Comparison of ENCODE assay signal across 21 cellular contexts in genomic region chr10:48939790-48940325, GRCh38. TPM values are rescaled to one million over a fixed set of nuclear protein-coding genes. Genes with fewer than 3 reads are reported as not detected.
DNase-seq lines count a peak whose midpoint lies in the region; ATAC-seq and TF ChIP-seq lines count a peak whose summit lies in the region.
"Had no signal": no experiment of that assay in that cellular context is flagged by ENCODE, and none has a peak within 500 bp of the region (broad histone marks: within the 10 kb centered on the region; RNA-seq: fewer than 3 reads in every experiment).

Gene LRRC18 (minus strand): TSS chr10:48939840. CDS start chr10:48914155, 25,685 bp downstream.

- no peak for TF ChIP-seq POLR2A in testis (IDR thresholded peaks at IDR 0.05)

- no peaks in the 10 kb centered on the region for H3K36me3 Mint-ChIP-seq in activated CD8-positive, alpha-beta memory T cell treated with anti-CD3 and anti-CD28 coated beads, Interleukin-2, amount 10 ng/mL, durations not matched to agents 7 days and 5 days
- H3K36me3 Mint-ChIP-seq in MCF 10A (ENCODE audit: insufficient read depth, unreplicated experiment), result no peaks in the 10 kb centered on the region
- no peaks in the 10 kb centered on the region for H3K36me3 Mint-ChIP-seq in activated T-cell treated with anti-CD3 and anti-CD28 coated beads, Interleukin-2, amount 50 U/mL, for 72 hours (ENCODE audit: insufficient read depth in 2 of 2)

- 88 to 92% methylated on average over 2 of the region's 2 CpGs for WGBS in testis, 2 donors

- H3K9me3 Mint-ChIP-seq in activated CD8-positive, alpha-beta memory T cell treated with anti-CD3 and anti-CD28 coated beads, Interleukin-2, amount 10 ng/mL, durations not matched to agents 7 days and 5 days (ENCODE audit: low read depth), result no peaks in the 10 kb centered on the region
- no peaks in the 10 kb centered on the region for H3K9me3 Mint-ChIP-seq in MCF 10A (ENCODE audit: unreplicated experiment)
- H3K9me3 Mint-ChIP-seq in activated T-cell treated with anti-CD3 and anti-CD28 coated beads, Interleukin-2, amount 50 U/mL, for 72 hours, result no peaks in the 10 kb centered on the region
- H3K9me3 Mint-ChIP-seq: CD4-positive, alpha-beta T cell; HFFc6 had no signal

- H3K4me3 Mint-ChIP-seq in activated CD8-positive, alpha-beta memory T cell treated with anti-CD3 and anti-CD28 coated beads, Interleukin-2, amount 10 ng/mL, durations not matched to agents 7 days and 5 days, result no peak within 1 kb of the TSS
- no peak within 1 kb of the TSS for H3K4me3 Mint-ChIP-seq in MCF 10A (ENCODE audit: unreplicated experiment)
- no peak within 1 kb of the TSS for H3K4me3 Mint-ChIP-seq in activated T-cell treated with anti-CD3 and anti-CD28 coated beads, Interleukin-2, amount 50 U/mL, for 72 hours
- H3K4me3 Mint-ChIP-seq: CD4-positive, alpha-beta T cell; HFFc6 had no signal

- H3K4me3 ChIP-seq in coronary artery (no peak within 1 kb of the TSS), testis (no peak within 1 kb of the TSS)
- H3K4me3 ChIP-seq: BLaER1, GM12878, HAP-1 had no signal

- no peak for ATAC-seq in activated CD8-positive, alpha-beta memory T cell treated with anti-CD3 and anti-CD28 coated beads, Interleukin-2, amount 10 ng/mL, durations not matched to agents 7 days and 5 days
- no peak for ATAC-seq in activated T-cell treated with anti-CD3 and anti-CD28 coated beads, Interleukin-2, amount 50 U/mL, for 72 hours (replicated peaks in 1 of 2)
- ATAC-seq: GM12878, HepG2 had no signal

- H3K27ac ChIP-seq in coronary artery (no peak within 1 kb of the TSS), testis (no peak within 1 kb of the TSS)
- H3K27ac ChIP-seq: 22Rv1, BLaER1 had no signal

- H3K27me3 ChIP-seq in testis, result no peaks in the 10 kb centered on the region
- H3K27me3 ChIP-seq: BLaER1 had no signal

- TF ChIP-seq CTCF in coronary artery (IDR thresholded peaks at IDR 0.05) (no peak), testis (IDR thresholded peaks at IDR 0.05) (no peak), MCF 10A (IDR thresholded peaks at IDR 0.05; ENCODE audit: unreplicated experiment) (no peak)

- no peaks in the 10 kb centered on the region for H3K27me3 Mint-ChIP-seq in activated CD8-positive, alpha-beta memory T cell treated with anti-CD3 and anti-CD28 coated beads, Interleukin-2, amount 10 ng/mL, durations not matched to agents 7 days and 5 days
- H3K27me3 Mint-ChIP-seq in MCF 10A (ENCODE audit: insufficient read depth, unreplicated experiment), result peaks cover 12% of the 10 kb centered on the region
- H3K27me3 Mint-ChIP-seq in activated T-cell treated with anti-CD3 and anti-CD28 coated beads, Interleukin-2, amount 50 U/mL, for 72 hours (ENCODE audit: low read depth), result no peaks in the 10 kb centered on the region
- H3K27me3 Mint-ChIP-seq: CD4-positive, alpha-beta T cell had no signal

- peak; percentile 27 for DNase-seq in activated CD8-positive, alpha-beta memory T cell treated with anti-CD3 and anti-CD28 coated beads, Interleukin-2, amount 10 ng/mL, durations not matched to agents 7 days and 5 days
- DNase-seq in activated CD8-positive, alpha-beta memory T cell treated with anti-CD3 and anti-CD28 coated beads, Interleukin-2, amount 50 U/mL, for 4 hours, result no peak
- DNase-seq in coronary artery (ENCODE audit: low spot score), result peak; percentile 38
- peak; percentile 43 for DNase-seq in mesenteric fat pad (ENCODE audit: low spot score)
- DNase-seq in testis, result no peak
- no peak for DNase-seq in NAMALWA (ENCODE audit: low spot score)
- no peak for DNase-seq in MCF 10A (ENCODE audit: unreplicated experiment)
- DNase-seq in activated T-cell treated with anti-CD3 and anti-CD28 coated beads, Interleukin-2, amount 50 U/mL, for 72 hours, result no peak
- DNase-seq: Calu3; CD4-positive, alpha-beta T cell; DMS 273 treated with DMSO at 0.1 percent for 48 hours; DMS79; GOT3; HFFc6 had no signal

- CTCF ChIA-PET in activated CD8-positive, alpha-beta memory T cell treated with anti-CD3 and anti-CD28 coated beads, Interleukin-2, amount 10 ng/mL, durations not matched to agents 7 days and 5 days (lab: Charles Lee), result no interaction called here
- CTCF ChIA-PET in MCF 10A (lab: Yijun Ruan, JAX), result interaction anchor here (0.7 kb wide), 1 partner anchor 467 kb away, joined by 3 read pairs; no protein-coding TSS in a partner anchor

- no TSS peak for BruUV-seq in MCF 10A (replicated peaks; lab: Mats Ljungman, UMichigan)

- no peaks in the 10 kb centered on the region for H3K36me3 ChIP-seq in testis (ENCODE audit: low read depth, missing control alignments)
- H3K36me3 ChIP-seq: BLaER1, HAP-1 had no signal

- H3K9me3 ChIP-seq in testis, result no peaks in the 10 kb centered on the region
- H3K9me3 ChIP-seq: BLaER1, HAP-1 had no signal

- H3K4me1 ChIP-seq in testis, result no peaks in the 10 kb centered on the region
- H3K4me1 ChIP-seq: BLaER1, HAP-1 had no signal

- POLR2A ChIA-PET in MCF 10A (lab: Yijun Ruan, JAX), result no interaction called here

- H3K27ac Mint-ChIP-seq in activated CD8-positive, alpha-beta memory T cell treated with anti-CD3 and anti-CD28 coated beads, Interleukin-2, amount 10 ng/mL, durations not matched to agents 7 days and 5 days, result no peak within 1 kb of the TSS
- no peak within 1 kb of the TSS for H3K27ac Mint-ChIP-seq in MCF 10A (ENCODE audit: low read depth, unreplicated experiment)
- H3K27ac Mint-ChIP-seq in activated T-cell treated with anti-CD3 and anti-CD28 coated beads, Interleukin-2, amount 50 U/mL, for 72 hours, result no peak within 1 kb of the TSS
- H3K27ac Mint-ChIP-seq: CD4-positive, alpha-beta T cell; HFFc6 had no signal

- no peaks in the 10 kb centered on the region for H3K4me1 Mint-ChIP-seq in activated CD8-positive, alpha-beta memory T cell treated with anti-CD3 and anti-CD28 coated beads, Interleukin-2, amount 10 ng/mL, durations not matched to agents 7 days and 5 days
- no peaks in the 10 kb centered on the region for H3K4me1 Mint-ChIP-seq in MCF 10A (ENCODE audit: insufficient read depth, unreplicated experiment)
- no peaks in the 10 kb centered on the region for H3K4me1 Mint-ChIP-seq in activated T-cell treated with anti-CD3 and anti-CD28 coated beads, Interleukin-2, amount 50 U/mL, for 72 hours (ENCODE audit: low read depth)

- intact Hi-C loops in testis (cut with DNase I; ENCODE audit: low total_unique reads), result no loop called here
- intact Hi-C loops in MCF 10A (cut with micrococcal nuclease), result no loop called here

RNA-seq across cellular contexts. Expression of gene LRRC18, which starts in this region (rescaled TPM):
- not detected for total RNA-seq in activated CD8-positive, alpha-beta memory T cell treated with anti-CD3 and anti-CD28 coated beads, Interleukin-2, amount 10 ng/mL, durations not matched to agents 7 days and 5 days
- total RNA-seq in mesenteric fat pad (not detected), testis (10 to 100 TPM in 1 of 2 donors, 1 to 10 TPM in 1; 7.8 to 12.6 TPM), MCF 10A (2022) (not detected in 2 replicates)
- 23.1 TPM for polyA plus RNA-seq in testis (ENCODE audit: insufficient read depth, low read depth, low replicate concordance)
- total RNA-seq in activated T-cell treated with anti-CD3 and anti-CD28 coated beads, Interleukin-2, amount 50 U/mL, for 72 hours, result not detected
- total RNA-seq: A673; Calu3; CD4-positive, alpha-beta T cell; G401; HepG2; HFFc6 had no signal
- polyA plus RNA-seq: HepG2 had no signal

Comparison
In these comparisons a context has a peak if more than half of its experiments do, and no peak if none do; other contexts are left out.
1. Peak in DNase-seq in activated CD8-positive, alpha-beta memory T cell treated with anti-CD3 and anti-CD28 coated beads, Interleukin-2, amount 10 ng/mL, durations not matched to agents 7 days and 5 days; RNA of the gene not detected or under 1 TPM.
2. Peak in DNase-seq in mesenteric fat pad; RNA of the gene not detected or under 1 TPM.